Comparison of ENCODE assay signal across 17 cellular contexts in genomic region chr17:72710834-72711233, GRCh38.
A peak's percentile ranks its signal among the peaks of the same experiment; 100 is the strongest.
DNase-seq lines count a peak whose midpoint lies in the region; ATAC-seq, FAIRE-seq and TF ChIP-seq lines count a peak whose summit lies in the region.
"Had no signal": no experiment of that assay in that cellular context is flagged by ENCODE, and none has a peak within 500 bp of the region (broad histone marks: within the 10 kb centered on the region; RNA-seq: fewer than 3 reads in every experiment).

No MANE protein-coding gene starts in this region.

- BruUV-seq in Calu3 (replicated peaks; lab: Mats Ljungman, UMichigan), result TSS peak; percentile 88
- TSS peak; percentile 88 for BruUV-seq in PC-3 (replicated peaks; lab: Mats Ljungman, UMichigan)

- ATAC-seq in A549, result no peak
- ATAC-seq in PC-3, result no peak
- no peak for ATAC-seq in HG02763 (IDR thresholded peaks at IDR 0.05; ENCODE audit: unreplicated experiment)
- ATAC-seq: activated CD8-positive, alpha-beta T cell treated with anti-CD3 and anti-CD28 coated beads, Interleukin-2, amount 10 ng/mL, durations not matched to agents 7 days and 5 days; foreskin keratinocyte; naive thymus-derived CD8-positive, alpha-beta T cell had no signal

- FAIRE-seq in A549 (lab: Jason Lieb, UNC), result no peak
- FAIRE-seq: GM19239 had no signal

- CTCF ChIA-PET in A549 (lab: Yijun Ruan, JAX), result interaction anchor here (0.7 to 22.2 kb wide), 4 partner anchors 15 to 150 kb away, joined by 3 to 578 read pairs (median 76); no protein-coding TSS in a partner anchor
- CTCF ChIA-PET in Calu3 (lab: Charles Lee), result interaction anchor here (1.0 kb wide), 1 partner anchor 108 kb away, joined by 3 read pairs; no protein-coding TSS in a partner anchor
- CTCF ChIA-PET in PC-3 (lab: Charles Lee), result no interaction called here

- TF ChIP-seq CTCF in A549 (IDR thresholded peaks at IDR 0.05) (no peak), Calu3 (IDR thresholded peaks at IDR 0.05; ENCODE audit: unreplicated experiment) (no peak), PC-3 (conservative IDR thresholded peaks at IDR 0.05; ENCODE audit: low read depth, low read length) (no peak), fibroblast of mammary gland (conservative IDR thresholded peaks at IDR 0.05; ENCODE audit: control insufficient read depth, insufficient read depth, low read depth, low read length) (no peak)

- H3K79me2 ChIP-seq in PC-3 (ENCODE audit: low read length), result no peaks in the 10 kb centered on the region

- H3K27ac Mint-ChIP-seq in Calu3 (ENCODE audit: unreplicated experiment), result peak overlapping the region; percentile 75
- H3K27ac Mint-ChIP-seq: brain had no signal

- H3K9ac ChIP-seq in PC-3 (ENCODE audit: low read length), result peak overlapping the region; percentile 14; the same call in 1 of the 2 replicates

- H3K9me3 Mint-ChIP-seq in Calu3 (ENCODE audit: low read depth, unreplicated experiment), result peaks cover 19% of the 10 kb centered on the region

- H3K27me3 Mint-ChIP-seq in Calu3 (ENCODE audit: unreplicated experiment), result no peaks in the 10 kb centered on the region
- H3K27me3 Mint-ChIP-seq: naive thymus-derived CD8-positive, alpha-beta T cell had no signal

- TF ChIP-seq RAD21 in A549 (conservative IDR thresholded peaks at IDR 0.05 in 1 of 2, IDR thresholded peaks at IDR 0.05 in 1 of 2), result no peak

- H3K4me1 ChIP-seq in A549, result peaks cover 37% of the 10 kb centered on the region
- peaks cover 43% of the 10 kb centered on the region for H3K4me1 ChIP-seq in PC-3 (ENCODE audit: insufficient read depth, low read length)

- H3K4me3 Mint-ChIP-seq in Calu3 (ENCODE audit: low read depth, unreplicated experiment), result no peak overlapping the region
- H3K4me3 Mint-ChIP-seq: activated CD8-positive, alpha-beta T cell treated with anti-CD3 and anti-CD28 coated beads, Interleukin-2, amount 10 ng/mL, durations not matched to agents 7 days and 5 days; brain had no signal

- TF ChIP-seq EP300 in A549 (IDR thresholded peaks at IDR 0.05), result no peak; a peak in 1 of 5 replicates

- no peaks in the 10 kb centered on the region for H3F3A ChIP-seq in PC-3 (ENCODE audit: low read length, unreplicated experiment)

- H3K4me2 ChIP-seq in A549, result no peak overlapping the region
- H3K4me2 ChIP-seq in PC-3 (ENCODE audit: low read length), result peak overlapping the region; percentile 13; the same call in 1 of the 2 replicates

- H3K9me3 ChIP-seq in A549 (peaks cover 41% of the 10 kb centered on the region), PC-3 (ENCODE audit: low read length) (0 out of 2 replicates have a peak, but pooled peaks cover 5% of the 10 kb centered on the region)

- intact Hi-C loops in Calu3 (cut with micrococcal nuclease; ENCODE audit: unreplicated experiment), result loop anchor here (10.0 kb wide), 1 partner anchor 126 kb away; no protein-coding TSS in a partner anchor
- intact Hi-C loops in PC-3 (cut with micrococcal nuclease), result loop anchor here (10.0 kb wide), 1 partner anchor 286 kb away; no protein-coding TSS in a partner anchor

- no peak overlapping the region for H3K27ac ChIP-seq in A549
- peak overlapping the region; percentile 77 for H3K27ac ChIP-seq in PC-3 (ENCODE audit: low read length)
- H3K27ac ChIP-seq: foreskin keratinocyte had no signal

- WGBS in A549 (ENCODE audit: missing lambda C conversion rate), result 96% methylated on average over 1 of the region's 1 CpG

- H3K36me3 ChIP-seq in PC-3 (ENCODE audit: low read depth, low read length), result peaks cover 9% of the 10 kb centered on the region; the same call in 1 of the 2 replicates

- no peak overlapping the region for H2AFZ ChIP-seq in PC-3 (ENCODE audit: low read length)

- no peak overlapping the region for H3K4me3 ChIP-seq in A549
- no peak overlapping the region for H3K4me3 ChIP-seq in PC-3 (ENCODE audit: low read length)
- no peak overlapping the region for H3K4me3 ChIP-seq in fibroblast of mammary gland (ENCODE audit: control insufficient read depth, low read depth, low read length)

- no peaks in the 10 kb centered on the region for H4K20me1 ChIP-seq in PC-3 (ENCODE audit: low read length)

- H3K27me3 ChIP-seq in PC-3 (ENCODE audit: low read length), result no peaks in the 10 kb centered on the region
- H3K27me3 ChIP-seq: foreskin keratinocyte had no signal

- POLR2A ChIA-PET in A549 (lab: Yijun Ruan, JAX) (no interaction called here), PC-3 (lab: Charles Lee; ENCODE audit: unreplicated experiment) (no interaction called here)

- H3K4me1 Mint-ChIP-seq in Calu3 (ENCODE audit: low read depth, unreplicated experiment), result peaks cover 50% of the 10 kb centered on the region

- no peak for DNase-seq in A549 (ENCODE audit: low read depth in 1 of 2, low spot score in 1 of 2)
- no peak for DNase-seq in Calu3
- peak; percentile 40 for DNase-seq in PC-3
- peak; percentile 41 for DNase-seq in fibroblast of mammary gland (ENCODE audit: low read depth)
- DNase-seq in AG20443 (ENCODE audit: low spot score), result no peak
- no peak for DNase-seq in GM03348 (ENCODE audit: low spot score)
- DNase-seq: activated CD8-positive, alpha-beta T cell treated with anti-CD3 and anti-CD28 coated beads, Interleukin-2, amount 10 ng/mL, durations not matched to agents 7 days and 5 days; activated gamma-delta T cell; naive thymus-derived CD8-positive, alpha-beta T cell; NCI-H1092 treated with DMSO at 0.1 percent for 48 hours; NCI-H2171; NCI-H774; SHP77 had no signal

- H3K36me3 Mint-ChIP-seq in Calu3 (ENCODE audit: insufficient read depth, unreplicated experiment), result peaks cover 37% of the 10 kb centered on the region

- TF ChIP-seq POLR2A in A549 (IDR thresholded peaks at IDR 0.05; ENCODE audit: low read length), result no peak

- H3K9me2 ChIP-seq in PC-3 (replicated peaks; ENCODE audit: low read length), result no peaks in the 10 kb centered on the region

TF ChIP-seq in A549, 52 proteins besides CTCF, POLR2A, EP300 and RAD21:
- TF ChIP-seq ESRRA (IDR thresholded peaks at IDR 0.05; ENCODE audit: borderline replicate concordance, low read length), result no peak
- peak; percentile 64 to 68 for TF ChIP-seq CEBPB (IDR thresholded peaks at IDR 0.05)
- no peak for TF ChIP-seq NR3C1 (IDR thresholded peaks at IDR 0.05)

Comparison
In these comparisons a context has a peak if more than half of its experiments do, and no peak if none do; other contexts are left out.
1. DNase-seq: peak in PC-3 (single experiment) and fibroblast of mammary gland (single experiment); none in A549 (0 of 2), Calu3 (single experiment), AG20443 (single experiment) and GM03348 (single experiment).